In genomic region chr13:80757694-80758093, GRCh38 we compare ENCODE assay signal across 28 cellular contexts.
"Had no signal": no experiment of that assay in that cellular context is flagged by ENCODE, and none has a peak within 500 bp of the region (broad histone marks: within the 10 kb centered on the region; RNA-seq: fewer than 3 reads in every experiment).

No MANE protein-coding gene starts in this region.

- FAIRE-seq: colon, endometrium, endothelial cell of umbilical vein, frontal cortex had no signal

- H3K27me3 ChIP-seq: colonic mucosa, dorsolateral prefrontal cortex, esophagus muscularis mucosa, esophagus squamous epithelium, foreskin keratinocyte, gastrocnemius medialis, gastroesophageal sphincter, heart left ventricle, heart right ventricle had no signal

- H3K4me3 ChIP-seq: colonic mucosa, coronary artery, dorsolateral prefrontal cortex, esophagus muscularis mucosa, esophagus squamous epithelium, gastrocnemius medialis, gastroesophageal sphincter, heart left ventricle, heart right ventricle had no signal

- DNase-seq: colonic mucosa; cortex of kidney; dermis blood vessel endothelial cell; dorsolateral prefrontal cortex; effector CD4-positive, alpha-beta T cell; effector CD8-positive, alpha-beta T cell; effector memory CD4-positive, alpha-beta T cell; effector memory CD8-positive, alpha-beta T cell; endodermal cell; erythroblast; esophagus squamous epithelium; foreskin fibroblast; foreskin keratinocyte; foreskin melanocyte; gastrocnemius medialis; glutamatergic neuron; head of caudate nucleus; heart left ventricle; heart right ventricle had no signal

- H3K9me3 ChIP-seq: colonic mucosa, esophagus muscularis mucosa, esophagus squamous epithelium, gastrocnemius medialis, gastroesophageal sphincter, heart left ventricle, heart right ventricle had no signal

- H3K27ac ChIP-seq: colonic mucosa, coronary artery, dorsolateral prefrontal cortex, epithelial cell of prostate, esophagus muscularis mucosa, esophagus squamous epithelium, foreskin keratinocyte, gastrocnemius medialis, gastroesophageal sphincter, heart left ventricle, heart right ventricle had no signal

- H3K36me3 ChIP-seq: colonic mucosa, esophagus muscularis mucosa, esophagus squamous epithelium, gastrocnemius medialis, gastroesophageal sphincter, heart left ventricle, heart right ventricle had no signal

- ATAC-seq: effector memory CD8-positive, alpha-beta T cell; esophagus mucosa; foreskin keratinocyte; gastrocnemius medialis; gastroesophageal sphincter; heart left ventricle; heart right ventricle had no signal

- H3K4me1 ChIP-seq: colonic mucosa, esophagus muscularis mucosa, esophagus squamous epithelium, foreskin keratinocyte, gastrocnemius medialis, gastroesophageal sphincter had no signal
